22 cellular contexts compared by ENCODE assay signal in the genomic region with DNA sequence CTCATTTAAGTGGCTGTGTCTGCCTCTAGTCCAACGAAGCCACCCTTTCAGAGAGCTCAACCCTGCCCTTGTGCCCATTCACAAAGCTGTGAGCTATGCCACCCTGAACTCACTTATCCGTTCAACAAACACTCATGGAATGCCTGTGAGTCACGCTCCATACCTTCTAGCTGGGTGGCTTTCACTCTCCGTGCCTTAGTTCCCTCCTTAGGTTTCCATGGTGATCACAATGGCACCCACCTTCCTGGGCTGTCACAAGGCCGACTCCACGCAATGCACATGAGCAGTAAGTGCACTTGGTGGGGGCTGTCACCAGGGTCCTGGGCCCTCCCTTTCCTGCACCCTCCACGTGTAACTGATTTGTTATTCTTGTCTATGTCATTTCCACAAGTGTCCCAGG. TPM values are rescaled to one million over a fixed set of nuclear protein-coding genes. Genes with fewer than 3 reads are reported as not detected.
A peak's percentile ranks its signal among the peaks of the same experiment; 100 is the strongest.
DNase-seq lines count a peak whose midpoint lies in the region; ATAC-seq, FAIRE-seq and TF ChIP-seq lines count a peak whose summit lies in the region.
"Had no signal": no experiment of that assay in that cellular context is flagged by ENCODE, and none has a peak within 500 bp of the region (broad histone marks: within the 10 kb centered on the region; RNA-seq: fewer than 3 reads in every experiment).

No MANE protein-coding gene starts in this region.

- H2AFZ ChIP-seq in HCT116 (ENCODE audit: low read depth, low read length, poor library complexity, severe bottlenecking) (no peak overlapping the region), mammary epithelial cell (ENCODE audit: low read depth, low read length) (no peak overlapping the region)

- no peak overlapping the region for H3K4me3 ChIP-seq in A549
- H3K4me3 ChIP-seq in HCT116 (replicated peaks in 1 of 2; ENCODE audit: low read depth in 1 of 2, low read length in 2 of 2): no peak overlapping the region
- H3K4me3 ChIP-seq in mammary epithelial cell (replicated peaks in 1 of 3; ENCODE audit: insufficient read depth in 1 of 3, low read depth in 2 of 3, low read length in 3 of 3): no peak overlapping the region
- no peak overlapping the region for H3K4me3 ChIP-seq in MG63
- H3K4me3 ChIP-seq: cardiac muscle cell, gastrocnemius medialis, ovary, thoracic aorta had no signal

- TF ChIP-seq CTCF in A549 (IDR thresholded peaks at IDR 0.05): no peak
- no peak for TF ChIP-seq CTCF in HCT116 (IDR thresholded peaks at IDR 0.05 in 2 of 3, conservative IDR thresholded peaks at IDR 0.05 in 1 of 3; ENCODE audit: borderline replicate concordance in 1 of 3, insufficient read depth in 1 of 3, low read depth in 2 of 3, low read length in 2 of 3)
- no peak for TF ChIP-seq CTCF in mammary epithelial cell (conservative IDR thresholded peaks at IDR 0.05 in 1 of 2, IDR thresholded peaks at IDR 0.05 in 1 of 2; ENCODE audit: extremely low read depth in 1 of 2, insufficient read depth in 1 of 2, low read depth in 1 of 2, low read length in 2 of 2)
- TF ChIP-seq CTCF in neural crest cell (conservative IDR thresholded peaks at IDR 0.05): no peak

- H3K79me2 ChIP-seq in HCT116 (ENCODE audit: insufficient read depth, low read length) (no peaks in the 10 kb centered on the region), mammary epithelial cell (ENCODE audit: insufficient read depth, low read length) (no peaks in the 10 kb centered on the region)

- H3K36me3 Mint-ChIP-seq in neural crest cell (ENCODE audit: low read depth): peaks cover 12% of the 10 kb centered on the region

- H4K20me1 ChIP-seq in HCT116 (ENCODE audit: insufficient read depth) (no peaks in the 10 kb centered on the region), mammary epithelial cell (ENCODE audit: insufficient read depth, low read length) (no peaks in the 10 kb centered on the region)

- POLR2A ChIA-PET in A549 (lab: Yijun Ruan, JAX): no interaction called here
- POLR2A ChIA-PET in HCT116 (lab: Charles Lee): no interaction called here

- H3K27ac ChIP-seq in A549: no peak overlapping the region
- H3K27ac ChIP-seq in HCT116 (ENCODE audit: low read depth, low read length): no peak overlapping the region
- H3K27ac ChIP-seq in mammary epithelial cell (ENCODE audit: insufficient read depth, low read depth, low read length): no peak overlapping the region
- H3K27ac ChIP-seq: cardiac muscle cell, gastrocnemius medialis, ovary, thoracic aorta had no signal

- TF ChIP-seq EP300 in A549 (IDR thresholded peaks at IDR 0.05): no peak

- H3K27me3 Mint-ChIP-seq in neural crest cell (ENCODE audit: low read depth): peaks cover 9% of the 10 kb centered on the region
- H3K27me3 Mint-ChIP-seq: activated CD4-positive, alpha-beta T cell treated with anti-CD3 and anti-CD28 coated beads, Interleukin-2, amount 10 ng/mL, durations not matched to agents 24 days and 14 days; stimulated activated naive B cell treated with anti-CD40 and anti-IgM and Interleukin-4, amounts not matched to agents 10 μg/mL and 1 μg/mL and 100 μg/mL, for 72 hours had no signal

- H3K36me3 ChIP-seq in HCT116 (ENCODE audit: control insufficient read depth in 1 of 2, insufficient read depth in 2 of 2, low read length in 2 of 2) (no peaks in the 10 kb centered on the region), mammary epithelial cell (ENCODE audit: insufficient read depth, low read length) (no peaks in the 10 kb centered on the region), MG63 (no peaks in the 10 kb centered on the region)
- H3K36me3 ChIP-seq: cardiac muscle cell, gastrocnemius medialis, ovary, thoracic aorta had no signal

- dilution Hi-C loops in mammary epithelial cell (cut with HindIII; ENCODE audit: low sequenced_read_pairs): no loop called here

- TF ChIP-seq POLR2A in A549 (IDR thresholded peaks at IDR 0.05; ENCODE audit: low read length) (no peak), HCT116 (IDR thresholded peaks at IDR 0.05; ENCODE audit: borderline replicate concordance, extremely low read depth, insufficient read depth, insufficient read length) (no peak)

- no peaks in the 10 kb centered on the region for H3K9me2 ChIP-seq in HCT116 (ENCODE audit: insufficient read depth)

- 24% methylated on average over 7 of the region's 7 CpGs for WGBS in A549 (ENCODE audit: missing lambda C conversion rate)
- 69% methylated on average over 7 of the region's 7 CpGs for WGBS in mammary epithelial cell (ENCODE audit: low coverage, missing lambda C conversion rate)

- no peak for TF ChIP-seq RAD21 in A549 (conservative IDR thresholded peaks at IDR 0.05 in 1 of 2, IDR thresholded peaks at IDR 0.05 in 1 of 2)
- TF ChIP-seq RAD21 in HCT116 (IDR thresholded peaks at IDR 0.05; ENCODE audit: low read depth): no peak

- CTCF ChIA-PET in A549 (lab: Yijun Ruan, JAX) (interaction anchor here (1.0 kb wide), 1 partner anchor 37 kb away, joined by 3 read pairs; no protein-coding TSS in a partner anchor), HCT116 (lab: Charles Lee) (no interaction called here), mammary epithelial cell (lab: Charles Lee; ENCODE audit: low non-redundant PET) (no interaction called here)

- peaks cover 19% of the 10 kb centered on the region for H3K9me3 Mint-ChIP-seq in neural crest cell

- BruUV-seq in HCT116 (replicated peaks; lab: Mats Ljungman, UMichigan) (no TSS peak), mammary epithelial cell (replicated peaks; lab: Mats Ljungman, UMichigan) (no TSS peak)

- intact Hi-C loops in HCT116 (cut with micrococcal nuclease): no loop called here
- intact Hi-C loops in mammary epithelial cell (cut with micrococcal nuclease): no loop called here

- no peak overlapping the region for H3K9ac ChIP-seq in HCT116 (ENCODE audit: low read length)
- no peak overlapping the region for H3K9ac ChIP-seq in mammary epithelial cell (ENCODE audit: insufficient read depth, low read length)

- H3K4me2 ChIP-seq in A549 (0 out of 3 replicates have a peak overlapping the region, but pooled peaks have one; percentile 1), HCT116 (ENCODE audit: low read length) (peak overlapping the region; percentile 38; the same call in 1 of the 2 replicates), mammary epithelial cell (ENCODE audit: insufficient read depth, low read depth, low read length) (no peak overlapping the region)

- FAIRE-seq in A549 (lab: Jason Lieb, UNC): no peak

- H3K27ac Mint-ChIP-seq in neural crest cell (ENCODE audit: unreplicated experiment): peak overlapping the region; percentile 30
- H3K27ac Mint-ChIP-seq: activated CD4-positive, alpha-beta T cell treated with anti-CD3 and anti-CD28 coated beads, Interleukin-2, amount 10 ng/mL, durations not matched to agents 24 days and 14 days; CD4-positive, alpha-beta T cell; naive thymus-derived CD4-positive, alpha-beta T cell; stimulated activated naive B cell treated with anti-CD40 and anti-IgM and Interleukin-4, amounts not matched to agents 10 μg/mL and 1 μg/mL and 100 μg/mL, for 72 hours had no signal

- DNase-seq in A549 (ENCODE audit: low read depth in 1 of 2, low spot score in 1 of 2): peak; percentile 21 to 22
- no peak for DNase-seq in HCT116 (ENCODE audit: low read depth, low spot score)
- DNase-seq in mammary epithelial cell: peak; percentile 6
- no peak for DNase-seq in neural crest cell (ENCODE audit: low read depth, low spot score)
- no peak for DNase-seq in NCI-H1436 treated with DMSO at 0.1 percent for 48 hours (lab: John Stamatoyannopoulos, UW)
- no peak for DNase-seq in MG63
- no peak for DNase-seq in SW480 (ENCODE audit: low spot score)
- DNase-seq in NCI-H748 treated with DMSO at 0.1 percent for 48 hours (lab: John Stamatoyannopoulos, UW): no peak
- DNase-seq: activated CD4-positive, alpha-beta T cell treated with anti-CD3 and anti-CD28 coated beads, Interleukin-2, amount 10 ng/mL, durations not matched to agents 24 days and 14 days; activated gamma-delta T cell; amniotic stem cell; CD4-positive, alpha-beta T cell; DND-41; gastrocnemius medialis; mesenchymal stem cell; naive thymus-derived CD4-positive, alpha-beta T cell; NCI-H1417; NCI-H524 treated with DMSO at 0.1 percent for 48 hours; ovary; stimulated activated naive B cell treated with anti-CD40 and anti-IgM and Interleukin-4, amounts not matched to agents 10 μg/mL and 1 μg/mL and 100 μg/mL, for 72 hours had no signal

- H3K27me3 ChIP-seq in HCT116 (ENCODE audit: insufficient read depth, low read length) (no peaks in the 10 kb centered on the region), mammary epithelial cell (ENCODE audit: insufficient read depth, low read length) (no peaks in the 10 kb centered on the region), MG63 (no peaks in the 10 kb centered on the region)
- H3K27me3 ChIP-seq: cardiac muscle cell, ovary had no signal

- ATAC-seq in A549: peak; percentile 34 to 70; a peak in 4 of 6 replicates
- peak; percentile 52; the same call in 1 of the 2 replicates for ATAC-seq in HCT116
- ATAC-seq: gastrocnemius medialis; naive thymus-derived CD4-positive, alpha-beta T cell; stimulated activated naive B cell treated with anti-CD40 and anti-IgM and Interleukin-4, amounts not matched to agents 10 μg/mL and 1 μg/mL and 100 μg/mL, for 72 hours had no signal

- peaks cover 5% of the 10 kb centered on the region for H3K4me1 Mint-ChIP-seq in neural crest cell
- H3K4me1 Mint-ChIP-seq: activated CD4-positive, alpha-beta T cell treated with anti-CD3 and anti-CD28 coated beads, Interleukin-2, amount 10 ng/mL, durations not matched to agents 24 days and 14 days; stimulated activated naive B cell treated with anti-CD40 and anti-IgM and Interleukin-4, amounts not matched to agents 10 μg/mL and 1 μg/mL and 100 μg/mL, for 72 hours had no signal

- H3K9me3 ChIP-seq in A549: peaks cover 13% of the 10 kb centered on the region
- H3K9me3 ChIP-seq in HCT116 (ENCODE audit: control insufficient read depth in 1 of 2, insufficient read depth in 1 of 2, low read depth in 1 of 2, low read length in 2 of 2): peaks cover 3 to 13% of the 10 kb centered on the region in 2 experiments; a peak in 2 of 4 replicates
- no peaks in the 10 kb centered on the region for H3K9me3 ChIP-seq in mammary epithelial cell (replicated peaks; ENCODE audit: insufficient read depth, low read length)
- H3K9me3 ChIP-seq in MG63: no peaks in the 10 kb centered on the region; the same call in 1 of the 2 replicates
- H3K9me3 ChIP-seq: gastrocnemius medialis had no signal

- H3K4me3 Mint-ChIP-seq in neural crest cell: no peak overlapping the region
- H3K4me3 Mint-ChIP-seq: activated CD4-positive, alpha-beta T cell treated with anti-CD3 and anti-CD28 coated beads, Interleukin-2, amount 10 ng/mL, durations not matched to agents 24 days and 14 days; CD4-positive, alpha-beta T cell; naive thymus-derived CD4-positive, alpha-beta T cell; stimulated activated naive B cell treated with anti-CD40 and anti-IgM and Interleukin-4, amounts not matched to agents 10 μg/mL and 1 μg/mL and 100 μg/mL, for 72 hours had no signal

- H3K4me1 ChIP-seq in A549: peaks cover 8% of the 10 kb centered on the region; the same call in 2 of the 3 replicates
- peaks cover 0 to 12% of the 10 kb centered on the region in 2 experiments; a peak in 1 of 4 replicates for H3K4me1 ChIP-seq in HCT116 (ENCODE audit: control insufficient read depth in 1 of 2, insufficient read depth in 2 of 2, low read length in 2 of 2)
- no peaks in the 10 kb centered on the region for H3K4me1 ChIP-seq in mammary epithelial cell (ENCODE audit: insufficient read depth, low read length)
- H3K4me1 ChIP-seq: gastrocnemius medialis had no signal

- RAD21 ChIA-PET in HCT116 (lab: Charles Lee; ENCODE audit: low non-redundant PET in 1 of 2, low total read pairs in 2 of 2, uncharacterized antibody in 2 of 2, unreplicated experiment in 2 of 2): no interaction called here

- in situ Hi-C loops in mammary epithelial cell (cut with MboI; ENCODE audit: low sequenced_read_pairs in 2 of 2): no loop called here

RNA-seq across cellular contexts. Expression of gene PPP2R2C, which starts 37.2 kb away (rescaled TPM):
- 23.9 and 26.9 TPM in 2 replicates for polyA plus RNA-seq in A549 (2011; rRNA removed)
- 38.9 and 50.9 TPM in 2 replicates for polyA plus RNA-seq in A549 (2012; cell fraction: cytosol; rRNA removed)
- polyA plus RNA-seq in A549 (2012; cell fraction: nucleus; rRNA removed): 41.8 and 48.0 TPM in 2 replicates
- polyA plus RNA-seq in A549 (2017; fragmentation: RNase III; extraction: RNeasy Plus Mini Kit Qiagen cat#74134 plus additional on column Dnase treatment): 28.6 to 31.2 TPM (median 29.4 TPM) in 3 replicates
- polyA minus RNA-seq in A549 (2011; rRNA and poly(A)+ RNA removed): 64.9 and 74.3 TPM in 2 replicates
- 32.9 TPM for total RNA-seq in HCT116 (2021; ENCODE audit: unreplicated experiment)
- polyA plus RNA-seq in HCT116 (2012): 29.6 and 33.6 TPM in 2 replicates
- under 1 TPM; 0.17 to 0.24 TPM for total RNA-seq in mammary epithelial cell
- polyA plus RNA-seq in mammary epithelial cell: 0.18 TPM
- not detected for polyA minus RNA-seq in mammary epithelial cell
- 0.32 and 0.35 TPM in 2 replicates for total RNA-seq in neural crest cell
- 0.94 and 3.3 TPM in 2 replicates for total RNA-seq in MG63 (2014; rRNA removed; shearing (Covaris generic); ENCODE audit: low replicate concordance)
- total RNA-seq: activated CD4-positive, alpha-beta T cell treated with anti-CD3 and anti-CD28 coated beads, Interleukin-2, amount 10 ng/mL, durations not matched to agents 24 days and 14 days; cardiac muscle cell; CD4-positive, alpha-beta T cell; naive thymus-derived CD4-positive, alpha-beta T cell had no signal
- polyA plus RNA-seq: cardiac muscle cell; naive thymus-derived CD4-positive, alpha-beta T cell had no signal

Comparison
In these comparisons a context has a peak if more than half of its experiments do, and no peak if none do; other contexts are left out.
1. DNase-seq: peak in A549 (2 of 2) and mammary epithelial cell (single experiment); none in HCT116 (single experiment), neural crest cell (single experiment), NCI-H1436 treated with DMSO at 0.1 percent for 48 hours (single experiment), MG63 (single experiment), SW480 (single experiment) and NCI-H748 treated with DMSO at 0.1 percent for 48 hours (single experiment).